In the genomic region with DNA sequence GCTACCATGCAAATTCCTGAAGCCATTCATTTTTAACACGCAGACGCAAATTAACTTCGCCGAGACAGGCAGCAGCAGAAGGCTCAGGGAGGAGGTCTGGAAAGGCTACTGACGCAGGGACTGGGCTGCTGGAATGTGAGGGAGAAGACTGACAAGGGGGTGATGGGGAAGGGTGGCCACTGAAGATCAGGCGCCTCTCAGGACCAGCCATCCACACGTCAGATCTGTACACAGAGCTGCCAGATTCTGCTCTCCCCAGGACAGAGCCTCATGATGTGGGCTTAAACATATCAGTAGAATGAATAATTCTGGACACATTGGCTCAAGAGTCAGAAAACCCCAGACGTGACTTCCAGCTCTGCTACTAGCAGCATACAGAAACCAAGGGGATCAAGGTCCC, we compare ENCODE assay signal across 18 cellular contexts. TPM values are rescaled to one million over a fixed set of nuclear protein-coding genes. Genes with fewer than 3 reads are reported as not detected.
DNase-seq lines count a peak whose midpoint lies in the region; ATAC-seq and TF ChIP-seq lines count a peak whose summit lies in the region.
"Had no signal": no experiment of that assay in that cellular context is flagged by ENCODE, and none has a peak within 500 bp of the region (broad histone marks: within the 10 kb centered on the region; RNA-seq: fewer than 3 reads in every experiment).

No MANE protein-coding gene starts in this region.

- H3K9me3 ChIP-seq in smooth muscle cell (replicated peaks; ENCODE audit: low read depth) = no peaks in the 10 kb centered on the region

- H3K36me3 ChIP-seq in GM23338 (ENCODE audit: insufficient read depth) (peaks cover 4% of the 10 kb centered on the region), smooth muscle cell (ENCODE audit: low read depth) (no peaks in the 10 kb centered on the region)

- no peaks in the 10 kb centered on the region for H3F3A ChIP-seq in GM23338 (replicated peaks; ENCODE audit: low read depth)
- peaks cover 14% of the 10 kb centered on the region for H3F3A ChIP-seq in smooth muscle cell (ENCODE audit: low read depth)

- no peaks in the 10 kb centered on the region for H3K27me3 Mint-ChIP-seq in activated T-cell treated with anti-CD3 and anti-CD28 coated beads, Interleukin-2, amount 50 U/mL, for 24 hours
- no peaks in the 10 kb centered on the region for H3K27me3 Mint-ChIP-seq in activated T-cell treated with anti-CD3 and anti-CD28 coated beads, Interleukin-2, amount 50 U/mL, for 4 hours (ENCODE audit: low read depth)
- H3K27me3 Mint-ChIP-seq in GM23338 (ENCODE audit: insufficient read depth, low read depth, poor library complexity) = peaks cover 13% of the 10 kb centered on the region
- H3K27me3 Mint-ChIP-seq: CD4-positive, alpha-beta memory T cell had no signal

- peaks cover 2% of the 10 kb centered on the region for H3K4me1 Mint-ChIP-seq in activated T-cell treated with anti-CD3 and anti-CD28 coated beads, Interleukin-2, amount 50 U/mL, for 24 hours (ENCODE audit: low read depth)
- peaks cover 4% of the 10 kb centered on the region for H3K4me1 Mint-ChIP-seq in activated T-cell treated with anti-CD3 and anti-CD28 coated beads, Interleukin-2, amount 50 U/mL, for 4 hours (ENCODE audit: low read depth)
- H3K4me1 Mint-ChIP-seq in GM23338 = peaks cover 9% of the 10 kb centered on the region; the same call in 2 of the 3 replicates

- H3K79me2 ChIP-seq in GM23338 (replicated peaks; ENCODE audit: insufficient read depth) (no peaks in the 10 kb centered on the region), smooth muscle cell (ENCODE audit: low read depth) (no peaks in the 10 kb centered on the region)

- TF ChIP-seq CTCF in GM23338 (conservative IDR thresholded peaks at IDR 0.05; ENCODE audit: low read depth in 2 of 2) (no peak), smooth muscle cell (IDR thresholded peaks at IDR 0.05; ENCODE audit: borderline replicate concordance, insufficient read depth, poor library complexity, severe bottlenecking) (no peak)

- H3K9ac ChIP-seq in smooth muscle cell (ENCODE audit: low read depth) = peak overlapping the region; percentile 2
- H3K9ac ChIP-seq: GM23248 had no signal

- no peaks in the 10 kb centered on the region for H3K4me1 ChIP-seq in GM23338 (ENCODE audit: insufficient read depth)
- H3K4me1 ChIP-seq in smooth muscle cell (ENCODE audit: low read depth) = no peaks in the 10 kb centered on the region

- no peak for DNase-seq in activated T-cell treated with anti-CD3 and anti-CD28 coated beads, Interleukin-2, amount 50 U/mL, for 24 hours
- no peak for DNase-seq in activated T-cell treated with anti-CD3 and anti-CD28 coated beads, Interleukin-2, amount 50 U/mL, for 4 hours
- DNase-seq in GM23338 (ENCODE audit: low spot score) (no peak), smooth muscle cell (lab: John Stamatoyannopoulos, UW; ENCODE audit: unreplicated experiment) (no peak), NCI-H1048 (lab: John Stamatoyannopoulos, UW) (no peak)
- DNase-seq in activated CD4-positive, CD25-positive, alpha-beta regulatory T cell (lab: John Stamatoyannopoulos, UW) = no peak
- DNase-seq: 8988T; CD4-positive, alpha-beta memory T cell; DMS79 treated with DMSO at 0.1 percent for 48 hours; GM23248; NCI-H1417; NCI-H187 treated with DMSO at 0.1 percent for 48 hours; NCI-H345; NCI-H69 had no signal

- no peak overlapping the region for H3K4me2 ChIP-seq in GM23338
- H3K4me2 ChIP-seq in smooth muscle cell = no peak overlapping the region

- H3K27ac ChIP-seq in GM23338 (ENCODE audit: low read depth) = no peak overlapping the region
- H3K27ac ChIP-seq in cingulate gyrus (ENCODE audit: low read depth, low read length) = peak overlapping the region; percentile 14
- H3K27ac ChIP-seq in smooth muscle cell (ENCODE audit: low read depth) = peak overlapping the region; percentile 70
- H3K27ac ChIP-seq: GM23248 had no signal

- H4K20me1 ChIP-seq in GM23338 (replicated peaks; ENCODE audit: insufficient read depth) = peaks cover 6% of the 10 kb centered on the region; the same call in 1 of the 2 replicates
- no peaks in the 10 kb centered on the region for H4K20me1 ChIP-seq in smooth muscle cell (ENCODE audit: low read depth)

- no peak overlapping the region for H3K4me3 Mint-ChIP-seq in activated T-cell treated with anti-CD3 and anti-CD28 coated beads, Interleukin-2, amount 50 U/mL, for 24 hours
- H3K4me3 Mint-ChIP-seq in activated T-cell treated with anti-CD3 and anti-CD28 coated beads, Interleukin-2, amount 50 U/mL, for 4 hours = no peak overlapping the region
- no peak overlapping the region for H3K4me3 Mint-ChIP-seq in GM23338
- H3K4me3 Mint-ChIP-seq: CD4-positive, alpha-beta memory T cell had no signal

- 76% methylated on average over 8 of the region's 8 CpGs for WGBS in smooth muscle cell (ENCODE audit: low lambda C conversion rate)

- no peaks in the 10 kb centered on the region for H3K9me3 Mint-ChIP-seq in activated T-cell treated with anti-CD3 and anti-CD28 coated beads, Interleukin-2, amount 50 U/mL, for 24 hours
- H3K9me3 Mint-ChIP-seq in activated T-cell treated with anti-CD3 and anti-CD28 coated beads, Interleukin-2, amount 50 U/mL, for 4 hours = no peaks in the 10 kb centered on the region
- no peaks in the 10 kb centered on the region for H3K9me3 Mint-ChIP-seq in GM23338
- H3K9me3 Mint-ChIP-seq: CD4-positive, alpha-beta memory T cell had no signal

- H3K36me3 Mint-ChIP-seq in activated T-cell treated with anti-CD3 and anti-CD28 coated beads, Interleukin-2, amount 50 U/mL, for 24 hours (ENCODE audit: low read depth) = peaks cover 52% of the 10 kb centered on the region
- H3K36me3 Mint-ChIP-seq in activated T-cell treated with anti-CD3 and anti-CD28 coated beads, Interleukin-2, amount 50 U/mL, for 4 hours (ENCODE audit: insufficient read depth) = peaks cover 18% of the 10 kb centered on the region
- H3K36me3 Mint-ChIP-seq in GM23338 (ENCODE audit: low read depth) = peaks cover 20% of the 10 kb centered on the region

- H3K4me3 ChIP-seq in GM23338 = no peak overlapping the region
- H3K4me3 ChIP-seq in smooth muscle cell = no peak overlapping the region
- H3K4me3 ChIP-seq: GM23248 had no signal

- no peak overlapping the region for H2AFZ ChIP-seq in GM23338
- H2AFZ ChIP-seq in smooth muscle cell (ENCODE audit: low read depth) = no peak overlapping the region
- H2AFZ ChIP-seq: GM23248 had no signal

- no peaks in the 10 kb centered on the region for H3K9me2 ChIP-seq in GM23338 (ENCODE audit: insufficient read depth)

- H3K27me3 ChIP-seq in GM23338 (ENCODE audit: insufficient read depth) (no peaks in the 10 kb centered on the region), smooth muscle cell (ENCODE audit: low read depth) (no peaks in the 10 kb centered on the region)

- no peak for ATAC-seq in activated T-cell treated with anti-CD3 and anti-CD28 coated beads, Interleukin-2, amount 50 U/mL, for 4 hours
- ATAC-seq in GM23338 (no peak), GM18505 (IDR thresholded peaks at IDR 0.05; ENCODE audit: unreplicated experiment) (no peak)

- H3K27ac Mint-ChIP-seq in activated T-cell treated with anti-CD3 and anti-CD28 coated beads, Interleukin-2, amount 50 U/mL, for 24 hours = peak overlapping the region; percentile 24
- H3K27ac Mint-ChIP-seq in GM23338 = peak overlapping the region; percentile 17; the same call in 1 of the 2 replicates

- TF ChIP-seq POLR2A in GM18505 (IDR thresholded peaks at IDR 0.05; ENCODE audit: borderline replicate concordance, extremely low read depth, insufficient read depth, insufficient read length) = no peak

TF ChIP-seq in GM23338, 12 proteins besides CTCF, POLR2A, EP300 and RAD21 (continues in another document):
- TF ChIP-seq EZH2 (IDR thresholded peaks at IDR 0.05; ENCODE audit: low read depth, unreplicated experiment) (no peak), JUNB (IDR thresholded peaks at IDR 0.05; ENCODE audit: unreplicated experiment) (no peak), ZNF114 (CRISPR knock-in tag; IDR thresholded peaks at IDR 0.05) (no peak), EZH2phosphoT487 (IDR thresholded peaks at IDR 0.05; ENCODE audit: unreplicated experiment) (no peak)
- TF ChIP-seq, protein P1, sequence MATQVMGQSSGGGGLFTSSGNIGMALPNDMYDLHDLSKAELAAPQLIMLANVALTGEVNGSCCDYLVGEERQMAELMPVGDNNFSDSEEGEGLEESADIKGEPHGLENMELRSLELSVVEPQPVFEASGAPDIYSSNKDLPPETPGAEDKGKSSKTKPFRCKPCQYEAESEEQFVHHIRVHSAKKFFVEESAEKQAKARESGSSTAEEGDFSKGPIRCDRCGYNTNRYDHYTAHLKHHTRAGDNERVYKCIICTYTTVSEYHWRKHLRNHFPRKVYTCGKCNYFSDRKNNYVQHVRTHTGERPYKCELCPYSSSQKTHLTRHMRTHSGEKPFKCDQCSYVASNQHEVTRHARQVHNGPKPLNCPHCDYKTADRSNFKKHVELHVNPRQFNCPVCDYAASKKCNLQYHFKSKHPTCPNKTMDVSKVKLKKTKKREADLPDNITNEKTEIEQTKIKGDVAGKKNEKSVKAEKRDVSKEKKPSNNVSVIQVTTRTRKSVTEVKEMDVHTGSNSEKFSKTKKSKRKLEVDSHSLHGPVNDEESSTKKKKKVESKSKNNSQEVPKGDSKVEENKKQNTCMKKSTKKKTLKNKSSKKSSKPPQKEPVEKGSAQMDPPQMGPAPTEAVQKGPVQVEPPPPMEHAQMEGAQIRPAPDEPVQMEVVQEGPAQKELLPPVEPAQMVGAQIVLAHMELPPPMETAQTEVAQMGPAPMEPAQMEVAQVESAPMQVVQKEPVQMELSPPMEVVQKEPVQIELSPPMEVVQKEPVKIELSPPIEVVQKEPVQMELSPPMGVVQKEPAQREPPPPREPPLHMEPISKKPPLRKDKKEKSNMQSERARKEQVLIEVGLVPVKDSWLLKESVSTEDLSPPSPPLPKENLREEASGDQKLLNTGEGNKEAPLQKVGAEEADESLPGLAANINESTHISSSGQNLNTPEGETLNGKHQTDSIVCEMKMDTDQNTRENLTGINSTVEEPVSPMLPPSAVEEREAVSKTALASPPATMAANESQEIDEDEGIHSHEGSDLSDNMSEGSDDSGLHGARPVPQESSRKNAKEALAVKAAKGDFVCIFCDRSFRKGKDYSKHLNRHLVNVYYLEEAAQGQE (IDR thresholded peaks at IDR 0.05; ENCODE audit: unreplicated experiment) = no peak

RNA-seq across cellular contexts. Expression of a gene that starts 25.6 kb away (rescaled TPM):
- total RNA-seq in activated T-cell treated with anti-CD3 and anti-CD28 coated beads, Interleukin-2, amount 50 U/mL, for 4 hours = 1 to 10 TPM in 1 of 3 donors, under 1 TPM in 2; 0.25 to 1.1 (median 0.79) TPM
- total RNA-seq in GM23338 (2014; rRNA removed; shearing (Covaris generic)) = 0.31 TPM in 1 of 2 replicates, not detected in the other
- 0.23 and 0.54 TPM in 2 replicates for polyA plus RNA-seq in GM23338 (2016; fragmentation: Nextera tagmentation; extraction: Ambion mirVana)
- 1.4 and 1.6 TPM in 2 replicates for total RNA-seq in smooth muscle cell
- 0.87 and 2.9 TPM in 2 replicates for polyA plus RNA-seq in smooth muscle cell
- total RNA-seq: RPMI7951 had no signal
- polyA plus RNA-seq: BJ; CD4-positive, alpha-beta memory T cell; GM23248 had no signal
